In the genomic region with DNA sequence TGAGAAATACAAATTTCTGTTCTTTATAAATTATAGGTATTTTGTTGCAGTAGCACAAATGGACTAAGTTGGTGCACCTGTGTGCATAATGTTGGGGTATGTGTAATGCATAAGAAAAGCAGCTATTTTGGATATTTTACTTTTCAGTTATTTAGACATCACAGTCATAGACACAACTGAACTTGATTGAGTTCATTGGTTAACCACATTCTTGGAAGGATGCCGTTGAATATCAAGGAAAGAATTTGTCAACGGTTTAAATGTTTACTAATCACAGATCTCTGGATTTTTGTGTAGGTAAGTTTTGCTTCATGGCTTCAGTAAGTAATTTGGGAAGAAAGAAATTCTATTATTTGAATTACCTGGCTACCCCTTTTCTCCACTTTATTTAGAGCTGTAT, we compare ENCODE assay signal across 12 cellular contexts. TPM values are rescaled to one million over a fixed set of nuclear protein-coding genes. Genes with fewer than 3 reads are reported as not detected.
DNase-seq lines count a peak whose midpoint lies in the region; ATAC-seq and TF ChIP-seq lines count a peak whose summit lies in the region.
"Had no signal": no experiment of that assay in that cellular context is flagged by ENCODE, and none has a peak within 500 bp of the region (broad histone marks: within the 10 kb centered on the region; RNA-seq: fewer than 3 reads in every experiment).

No MANE protein-coding gene starts in this region.

- intact Hi-C loops in gastrocnemius medialis (cut with DNase I; ENCODE audit: low total_unique reads): no loop called here

- no peaks in the 10 kb centered on the region for H3K27me3 Mint-ChIP-seq in T-helper 2 cell treated with Interferon-gamma antibody and Interleukin-4, amounts not matched to agents 5 μg/mL and 100 μg/mL, for 36 hours (ENCODE audit: low read depth)

- H3K4me1 ChIP-seq in gastrocnemius medialis: peaks cover 29 to 38% of the 10 kb centered on the region in 2 donors

- no peak for TF ChIP-seq CTCF in coronary artery (IDR thresholded peaks at IDR 0.05)
- TF ChIP-seq CTCF in gastrocnemius medialis (IDR thresholded peaks at IDR 0.05 in 4 of 5, conservative IDR thresholded peaks at IDR 0.05 in 1 of 5): no peak

- H3K9me3 Mint-ChIP-seq in T-helper 2 cell treated with Interferon-gamma antibody and Interleukin-4, amounts not matched to agents 5 μg/mL and 100 μg/mL, for 36 hours: no peaks in the 10 kb centered on the region

- H3K27ac ChIP-seq in coronary artery: no peak overlapping the region
- H3K27ac ChIP-seq in gastrocnemius medialis: peak overlapping the region; percentile 91 to 95 (median 92)
- H3K27ac ChIP-seq: A549, testis had no signal

- H3K9me3 ChIP-seq in gastrocnemius medialis: no peaks in the 10 kb centered on the region
- H3K9me3 ChIP-seq: A549, testis had no signal

- in situ Hi-C loops in gastrocnemius medialis (cut with MboI; ENCODE audit: low sequenced_read_pairs in 4 of 4): loop anchor here in 1 of 4 donors (25.0 kb wide), 1 partner anchor 1131 kb away; the partner anchor contains the start of genes BMI1 and COMMD3

- H3K36me3 ChIP-seq in gastrocnemius medialis: peaks cover 0 to 19% of the 10 kb centered on the region in 2 donors

- peak overlapping the region; percentile 92 for H3K4me3 Mint-ChIP-seq in T-helper 2 cell treated with Interferon-gamma antibody and Interleukin-4, amounts not matched to agents 5 μg/mL and 100 μg/mL, for 36 hours

- H3K36me3 Mint-ChIP-seq in T-helper 2 cell treated with Interferon-gamma antibody and Interleukin-4, amounts not matched to agents 5 μg/mL and 100 μg/mL, for 36 hours (ENCODE audit: low read depth): peaks cover 41% of the 10 kb centered on the region

- peaks cover 45% of the 10 kb centered on the region for H3K4me1 Mint-ChIP-seq in T-helper 2 cell treated with Interferon-gamma antibody and Interleukin-4, amounts not matched to agents 5 μg/mL and 100 μg/mL, for 36 hours (ENCODE audit: low read depth)

- H3K27ac Mint-ChIP-seq in T-helper 2 cell treated with Interferon-gamma antibody and Interleukin-4, amounts not matched to agents 5 μg/mL and 100 μg/mL, for 36 hours: peak overlapping the region; percentile 15

- ATAC-seq in gastrocnemius medialis: no peak
- ATAC-seq: A549 had no signal

- H3K4me3 ChIP-seq in coronary artery (peak overlapping the region; percentile 85), gastrocnemius medialis (peak overlapping the region; percentile 17 to 66 (median 41))
- H3K4me3 ChIP-seq: A549, testis had no signal

- no peak for DNase-seq in T-helper 2 cell treated with Interferon-gamma antibody and Interleukin-4, amounts not matched to agents 5 μg/mL and 100 μg/mL, for 36 hours (ENCODE audit: low spot score)
- DNase-seq in T-helper 2 cell (no peak), NCI-H226 (peak; percentile 40), coronary artery (ENCODE audit: low spot score) (no peak), gastrocnemius medialis (no peak), NCI-H1092 (lab: John Stamatoyannopoulos, UW) (no peak), T-helper 9 cell (no peak), C1 segment of cervical spinal cord (lab: John Stamatoyannopoulos, UW) (no peak)
- DNase-seq: erythroblast, NCI-H2171, testis had no signal

- no peaks in the 10 kb centered on the region for H3K27me3 ChIP-seq in gastrocnemius medialis
- H3K27me3 ChIP-seq: testis had no signal

- TF ChIP-seq POLR2A in gastrocnemius medialis (IDR thresholded peaks at IDR 0.05): no peak

RNA-seq across cellular contexts. Expression of gene OTUD1, which starts 4.1 kb away (rescaled TPM):
- 10 to 100 TPM in 1 of 4 donors, 1 to 10 TPM in 3; 5.3 to 16.9 (median 7.7) TPM for total RNA-seq in gastrocnemius medialis

Comparison
In these comparisons a context has a peak if more than half of its experiments do, and no peak if none do; other contexts are left out.
1. H3K27ac ChIP-seq: peak in gastrocnemius medialis (4 of 4); none in coronary artery (0 of 2).